Comparison of ENCODE assay signal across 33 cellular contexts in the genomic region with DNA sequence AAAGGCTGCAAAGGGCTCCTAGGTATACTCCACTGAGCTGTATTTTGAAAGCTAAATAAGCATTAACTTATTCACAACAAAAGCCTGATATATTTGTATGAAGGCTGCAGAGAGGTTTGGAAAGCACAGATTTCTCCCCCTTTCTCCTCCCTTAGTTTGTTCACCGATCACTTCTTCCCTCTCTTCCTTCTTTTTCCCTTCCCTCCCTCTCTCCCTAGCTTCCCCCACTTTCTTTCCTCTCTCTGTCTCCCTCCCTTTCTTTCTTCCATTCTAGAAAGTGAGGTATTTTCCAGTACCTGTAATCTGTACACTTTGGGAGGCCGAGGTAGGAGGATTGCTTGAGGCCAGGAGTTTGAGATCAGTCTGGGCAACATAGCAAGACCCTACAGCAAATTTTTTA.
"Had no signal": no experiment of that assay in that cellular context is flagged by ENCODE, and none has a peak within 500 bp of the region (broad histone marks: within the 10 kb centered on the region; RNA-seq: fewer than 3 reads in every experiment).

No MANE protein-coding gene starts in this region.

- H3K27me3 ChIP-seq: MG63 had no signal

- DNase-seq: Kasumi-1, MG63, MM.1S, MV-4-11, NCI-H1048, NCI-H1092, NCI-H1092 treated with DMSO at 0.1 percent for 48 hours, NCI-H1105, NCI-H1105 treated with DMSO at 0.1 percent for 48 hours, NCI-H1417, NCI-H1417 treated with DMSO at 0.1 percent for 48 hours, NCI-H1436, NCI-H1436 treated with DMSO at 0.1 percent for 48 hours, NCI-H146, NCI-H1694, NCI-H1694 treated with DMSO at 0.1 percent for 48 hours, NCI-H187, NCI-H187 treated with DMSO at 0.1 percent for 48 hours, NCI-H1930, NCI-H2029, NCI-H2029 treated with DMSO at 0.1 percent for 48 hours, NCI-H2081, NCI-H2081 treated with DMSO at 0.1 percent for 48 hours, NCI-H2107, NCI-H2171, NCI-H2171 treated with DMSO at 0.1 percent for 48 hours, NCI-H2227 treated with DMSO at 0.1 percent for 48 hours, NCI-H226, NCI-H345, NCI-H446, NCI-H446 treated with DMSO at 0.1 percent for 48 hours, NCI-H510A had no signal

- H3K36me3 ChIP-seq: MG63 had no signal

- H3K4me3 ChIP-seq: MG63 had no signal

- H3K9me3 ChIP-seq: MG63 had no signal

- H3K27ac ChIP-seq: KMS-11 had no signal
